ENCODE assay signal across 6 cellular contexts in the genomic region with DNA sequence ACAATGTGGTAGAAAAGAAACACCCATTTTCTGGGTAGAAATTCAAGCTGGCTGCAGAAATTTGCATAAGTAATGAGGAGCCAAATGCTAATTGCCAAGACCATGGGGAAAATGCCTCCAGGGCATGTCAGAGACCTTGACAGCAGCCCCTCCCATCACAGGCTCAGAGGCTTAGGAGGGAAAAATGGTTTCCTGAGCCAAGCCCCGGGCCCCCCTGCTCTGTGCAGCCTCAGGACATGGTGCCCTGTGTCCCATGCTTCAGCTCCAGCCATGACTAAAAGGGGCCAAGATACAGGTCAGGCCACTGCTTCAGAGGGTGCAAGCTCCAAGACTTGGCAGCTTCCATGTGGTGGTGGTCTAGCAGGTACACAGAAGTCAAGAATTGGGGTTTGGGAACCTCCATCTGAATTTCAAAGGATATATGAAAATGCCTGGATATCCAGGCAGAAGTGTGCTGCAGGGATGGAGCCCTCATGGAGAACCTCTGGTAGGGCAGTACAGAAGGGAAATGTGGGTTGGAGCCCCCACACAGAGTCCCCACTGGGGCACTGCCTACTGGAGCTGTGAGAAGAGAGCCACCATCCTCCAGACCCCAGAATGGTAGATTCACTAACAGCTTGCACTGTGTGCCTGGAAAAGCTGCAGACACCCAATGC.
DNase-seq lines count a peak whose midpoint lies in the region; ATAC-seq, FAIRE-seq and TF ChIP-seq lines count a peak whose summit lies in the region.
"Not testable (repeated sequence)": the region's sequence is repeated elsewhere in the genome, so short reads cannot be mapped to it uniquely, and the experiment has no call there.

No MANE protein-coding gene starts in this region.

- not testable (repeated sequence) for H4K20me1 ChIP-seq in BLaER1; HCT116 (ENCODE audit: insufficient read depth); OCI-LY7 (ENCODE audit: insufficient read depth, low read length); K562 (replicated peaks; ENCODE audit: control insufficient read depth, insufficient read depth, low read length)

- TF ChIP-seq CTCF in HCT116 (IDR thresholded peaks at IDR 0.05 in 2 of 3, conservative IDR thresholded peaks at IDR 0.05 in 1 of 3; ENCODE audit: borderline replicate concordance in 1 of 3, insufficient read depth in 1 of 3, low read depth in 2 of 3, low read length in 2 of 3); OCI-LY7 (conservative IDR thresholded peaks at IDR 0.05; ENCODE audit: low read length); K562 (IDR thresholded peaks at IDR 0.05 in 2 of 3, conservative IDR thresholded peaks at IDR 0.05 in 1 of 3; ENCODE audit: insufficient read depth in 2 of 3, low read depth in 1 of 3, low read length in 3 of 3): not testable (repeated sequence)

- H3K9ac ChIP-seq in BLaER1; HCT116 (ENCODE audit: low read length); K562 (ENCODE audit: insufficient read depth in 1 of 2, low read depth in 2 of 2, low read length in 2 of 2); mesendoderm (ENCODE audit: low read length): not testable (repeated sequence)

- not testable (repeated sequence) for H2BK15ac ChIP-seq in mesendoderm (replicated peaks; ENCODE audit: low read depth)

- POLR2A ChIA-PET in HCT116 (lab: Charles Lee); K562 (lab: Yijun Ruan, JAX): not testable (repeated sequence)
- POLR2A ChIA-PET in OCI-LY7 (lab: Charles Lee) = interaction anchor here (0.8 to 0.9 kb wide), 2 partner anchors 40 to 412 kb away, joined by 3 to 4 read pairs; no protein-coding TSS in a partner anchor

- H3K23ac ChIP-seq in mesendoderm (ENCODE audit: low read length) = not testable (repeated sequence)

- peaks cover 35% of the 10 kb centered on the region for H3K36me3 ChIP-seq in BLaER1
- not testable (repeated sequence) for H3K36me3 ChIP-seq in HCT116 (ENCODE audit: control insufficient read depth in 1 of 2, insufficient read depth in 2 of 2, low read length in 2 of 2); OCI-LY7 (ENCODE audit: insufficient read depth, low read length); K562 (ENCODE audit: control insufficient read depth, insufficient read depth, low read length); mesendoderm (ENCODE audit: control insufficient read depth, insufficient read depth, low read length)

- H3K9me3 ChIP-seq in BLaER1 (peaks cover 48% of the 10 kb centered on the region), OCI-LY7 (ENCODE audit: low read length) (peaks cover 28% of the 10 kb centered on the region; the same call in 1 of the 2 replicates)
- not testable (repeated sequence) for H3K9me3 ChIP-seq in HCT116 (ENCODE audit: control insufficient read depth in 1 of 2, insufficient read depth in 1 of 2, low read depth in 1 of 2, low read length in 2 of 2); K562 (replicated peaks; ENCODE audit: control insufficient read depth, insufficient read depth, low read depth, low read length)

- not testable (repeated sequence) for H4K8ac ChIP-seq in mesendoderm (ENCODE audit: low read depth, low read length)

- TF ChIP-seq EP300 in K562 (IDR thresholded peaks at IDR 0.05; ENCODE audit: low read length) = not testable (repeated sequence)

- H2BK120ac ChIP-seq in mesendoderm (ENCODE audit: low read depth, low read length) = not testable (repeated sequence)

- H3K18ac ChIP-seq in mesendoderm (ENCODE audit: low read length) = not testable (repeated sequence)

- not testable (repeated sequence) for H2AFZ ChIP-seq in HCT116 (ENCODE audit: low read depth, low read length, poor library complexity, severe bottlenecking); OCI-LY7 (ENCODE audit: low read length); K562 (ENCODE audit: low read depth, low read length)

- H3K79me1 ChIP-seq in mesendoderm (ENCODE audit: low read length) = not testable (repeated sequence)

- FAIRE-seq in K562 (lab: Jason Lieb, UNC) = not testable (repeated sequence)

- not testable (repeated sequence) for ATAC-seq in HCT116, K562

- not testable (repeated sequence) for TF ChIP-seq RAD21 in HCT116 (IDR thresholded peaks at IDR 0.05; ENCODE audit: low read depth); K562 (CRISPR knock-in tag; conservative IDR thresholded peaks at IDR 0.05 in 1 of 2, IDR thresholded peaks at IDR 0.05 in 1 of 2)

- not testable (repeated sequence) for BruUV-seq in HCT116 (replicated peaks; lab: Mats Ljungman, UMichigan); OCI-LY7 (replicated peaks; lab: Mats Ljungman, UMichigan); K562 (replicated peaks; lab: Mats Ljungman, UMichigan)

- not testable (repeated sequence) for H4K5ac ChIP-seq in mesendoderm (ENCODE audit: low read length)

- not testable (repeated sequence) for H3K4ac ChIP-seq in mesendoderm (ENCODE audit: low read depth, low read length)

- intact Hi-C loops in HCT116 (cut with micrococcal nuclease); OCI-LY7 (cut with micrococcal nuclease; ENCODE audit: unreplicated experiment); K562 (cut with micrococcal nuclease): not testable (repeated sequence)

- not testable (repeated sequence) for H3K9me1 ChIP-seq in K562 (ENCODE audit: control insufficient read depth, insufficient read depth, low read length)

- DNase-seq in DMS53 (lab: John Stamatoyannopoulos, UW) (peak; percentile 33), OCI-LY7 (ENCODE audit: low spot score) (peak; percentile 16), mesendoderm (peak; percentile 6)
- DNase-seq in HCT116 (ENCODE audit: low read depth, low spot score); K562 (ENCODE audit: extremely low read depth in 1 of 4, low spot score in 3 of 4): not testable (repeated sequence)

- in situ Hi-C loops in K562 (cut with MboI) = not testable (repeated sequence)

- CTCF ChIA-PET in HCT116 (lab: Charles Lee); OCI-LY7 (lab: Charles Lee; ENCODE audit: unreplicated experiment); K562 (lab: Yijun Ruan, JAX; ENCODE audit: low intra/inter-chr PET ratio): not testable (repeated sequence)

- H2AK5ac ChIP-seq in mesendoderm (ENCODE audit: low read length) = not testable (repeated sequence)

- WGBS in K562 (ENCODE audit: insufficient coverage, low coverage, missing lambda C conversion rate) = no CpG with 5 or more reads among the region's 1 CpG
- WGBS in mesendoderm (ENCODE audit: extremely low coverage, insufficient coverage, low lambda C conversion rate) = no CpG with 5 or more reads among the region's 1 CpG

- H3K56ac ChIP-seq in mesendoderm (ENCODE audit: low read length) = not testable (repeated sequence)

- not testable (repeated sequence) for H3K4me1 ChIP-seq in BLaER1; HCT116 (ENCODE audit: control insufficient read depth in 1 of 2, insufficient read depth in 2 of 2, low read length in 2 of 2); OCI-LY7 (ENCODE audit: insufficient read depth, low read length, poor library complexity, severe bottlenecking); K562 (replicated peaks in 1 of 2; ENCODE audit: control insufficient read depth in 2 of 2, insufficient read depth in 2 of 2, low read length in 2 of 2); mesendoderm (ENCODE audit: control insufficient read depth, low read depth, low read length)

- not testable (repeated sequence) for H3K9me2 ChIP-seq in HCT116 (ENCODE audit: insufficient read depth); OCI-LY7 (ENCODE audit: insufficient read depth, low read length)

- TF ChIP-seq POLR2A in HCT116 (IDR thresholded peaks at IDR 0.05; ENCODE audit: borderline replicate concordance, extremely low read depth, insufficient read depth, insufficient read length); K562 (conservative IDR thresholded peaks at IDR 0.05): not testable (repeated sequence)

- not testable (repeated sequence) for H2BK5ac ChIP-seq in mesendoderm (ENCODE audit: low read length)

- RAD21 ChIA-PET in HCT116 (lab: Charles Lee; ENCODE audit: low non-redundant PET in 1 of 2, low total read pairs in 2 of 2, uncharacterized antibody in 2 of 2, unreplicated experiment in 2 of 2) = not testable (repeated sequence)

- peak overlapping the region; percentile 12; the same call in 1 of the 2 replicates for H3K4me3 ChIP-seq in BLaER1
- not testable (repeated sequence) for H3K4me3 ChIP-seq in HCT116 (replicated peaks in 1 of 2; ENCODE audit: low read depth in 1 of 2, low read length in 2 of 2); OCI-LY7 (ENCODE audit: low read depth, low read length, poor library complexity, severe bottlenecking); K562; mesendoderm (ENCODE audit: low read length)

- H3K27ac ChIP-seq in BLaER1; HCT116 (ENCODE audit: low read depth, low read length); OCI-LY7 (ENCODE audit: low read depth, low read length, poor library complexity, severe bottlenecking); K562 (ENCODE audit: extremely low read depth, low read depth, low read length); mesendoderm (ENCODE audit: low read depth, low read length): not testable (repeated sequence)

- H3K79me2 ChIP-seq in HCT116 (ENCODE audit: insufficient read depth, low read length); OCI-LY7 (ENCODE audit: insufficient read depth, low read depth, low read length); K562 (ENCODE audit: control insufficient read depth, insufficient read depth, low read length); mesendoderm (ENCODE audit: control insufficient read depth, insufficient read depth, low read length): not testable (repeated sequence)

- not testable (repeated sequence) for H3K27me3 ChIP-seq in BLaER1; HCT116 (ENCODE audit: insufficient read depth, low read length); K562 (ENCODE audit: control insufficient read depth in 2 of 2, insufficient read depth in 2 of 2, low read length in 2 of 2); mesendoderm (ENCODE audit: insufficient read depth, low read length, poor library complexity)

- H3K4me2 ChIP-seq in BLaER1; HCT116 (ENCODE audit: low read length); OCI-LY7 (ENCODE audit: low read length); K562 (ENCODE audit: insufficient read depth, low read length); mesendoderm (ENCODE audit: low read length): not testable (repeated sequence)
